1 cellular context compared by ENCODE assay signal in the genomic region with DNA sequence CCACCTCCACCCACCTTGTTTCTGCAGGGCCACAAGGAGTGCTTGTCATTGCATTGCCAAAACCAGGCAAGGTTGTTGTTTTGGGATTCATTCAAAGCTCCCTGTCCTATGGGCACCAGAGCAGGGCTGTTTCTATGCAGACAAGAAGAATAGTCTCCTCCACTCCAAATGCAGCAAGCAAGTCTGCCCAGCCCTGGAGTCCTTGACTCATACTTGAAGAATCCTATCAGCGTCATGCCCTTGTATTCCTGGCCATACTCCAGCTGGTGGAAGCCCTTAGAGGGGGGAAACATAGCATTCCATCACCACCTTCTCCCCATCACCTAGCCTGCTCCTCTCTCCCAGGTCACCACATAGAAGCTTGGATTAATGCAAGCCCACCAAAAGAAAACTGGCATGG.
TF ChIP-seq lines count a peak whose summit lies in the region.

No MANE protein-coding gene starts in this region.

TF ChIP-seq in Ishikawa, 13 proteins besides CTCF, POLR2A, EP300 and RAD21 (continued from another document):
- TF ChIP-seq, protein P1, sequence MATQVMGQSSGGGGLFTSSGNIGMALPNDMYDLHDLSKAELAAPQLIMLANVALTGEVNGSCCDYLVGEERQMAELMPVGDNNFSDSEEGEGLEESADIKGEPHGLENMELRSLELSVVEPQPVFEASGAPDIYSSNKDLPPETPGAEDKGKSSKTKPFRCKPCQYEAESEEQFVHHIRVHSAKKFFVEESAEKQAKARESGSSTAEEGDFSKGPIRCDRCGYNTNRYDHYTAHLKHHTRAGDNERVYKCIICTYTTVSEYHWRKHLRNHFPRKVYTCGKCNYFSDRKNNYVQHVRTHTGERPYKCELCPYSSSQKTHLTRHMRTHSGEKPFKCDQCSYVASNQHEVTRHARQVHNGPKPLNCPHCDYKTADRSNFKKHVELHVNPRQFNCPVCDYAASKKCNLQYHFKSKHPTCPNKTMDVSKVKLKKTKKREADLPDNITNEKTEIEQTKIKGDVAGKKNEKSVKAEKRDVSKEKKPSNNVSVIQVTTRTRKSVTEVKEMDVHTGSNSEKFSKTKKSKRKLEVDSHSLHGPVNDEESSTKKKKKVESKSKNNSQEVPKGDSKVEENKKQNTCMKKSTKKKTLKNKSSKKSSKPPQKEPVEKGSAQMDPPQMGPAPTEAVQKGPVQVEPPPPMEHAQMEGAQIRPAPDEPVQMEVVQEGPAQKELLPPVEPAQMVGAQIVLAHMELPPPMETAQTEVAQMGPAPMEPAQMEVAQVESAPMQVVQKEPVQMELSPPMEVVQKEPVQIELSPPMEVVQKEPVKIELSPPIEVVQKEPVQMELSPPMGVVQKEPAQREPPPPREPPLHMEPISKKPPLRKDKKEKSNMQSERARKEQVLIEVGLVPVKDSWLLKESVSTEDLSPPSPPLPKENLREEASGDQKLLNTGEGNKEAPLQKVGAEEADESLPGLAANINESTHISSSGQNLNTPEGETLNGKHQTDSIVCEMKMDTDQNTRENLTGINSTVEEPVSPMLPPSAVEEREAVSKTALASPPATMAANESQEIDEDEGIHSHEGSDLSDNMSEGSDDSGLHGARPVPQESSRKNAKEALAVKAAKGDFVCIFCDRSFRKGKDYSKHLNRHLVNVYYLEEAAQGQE (IDR thresholded peaks at IDR 0.05; ENCODE audit: low read depth), result no peak
- TF ChIP-seq TCF12 (IDR thresholded peaks at IDR 0.05; ENCODE audit: low read depth), result peak; percentile 68
- no peak for TF ChIP-seq EGR1 (IDR thresholded peaks at IDR 0.05)
